Comparison of ENCODE assay signal across 8 cellular contexts in the genomic region with DNA sequence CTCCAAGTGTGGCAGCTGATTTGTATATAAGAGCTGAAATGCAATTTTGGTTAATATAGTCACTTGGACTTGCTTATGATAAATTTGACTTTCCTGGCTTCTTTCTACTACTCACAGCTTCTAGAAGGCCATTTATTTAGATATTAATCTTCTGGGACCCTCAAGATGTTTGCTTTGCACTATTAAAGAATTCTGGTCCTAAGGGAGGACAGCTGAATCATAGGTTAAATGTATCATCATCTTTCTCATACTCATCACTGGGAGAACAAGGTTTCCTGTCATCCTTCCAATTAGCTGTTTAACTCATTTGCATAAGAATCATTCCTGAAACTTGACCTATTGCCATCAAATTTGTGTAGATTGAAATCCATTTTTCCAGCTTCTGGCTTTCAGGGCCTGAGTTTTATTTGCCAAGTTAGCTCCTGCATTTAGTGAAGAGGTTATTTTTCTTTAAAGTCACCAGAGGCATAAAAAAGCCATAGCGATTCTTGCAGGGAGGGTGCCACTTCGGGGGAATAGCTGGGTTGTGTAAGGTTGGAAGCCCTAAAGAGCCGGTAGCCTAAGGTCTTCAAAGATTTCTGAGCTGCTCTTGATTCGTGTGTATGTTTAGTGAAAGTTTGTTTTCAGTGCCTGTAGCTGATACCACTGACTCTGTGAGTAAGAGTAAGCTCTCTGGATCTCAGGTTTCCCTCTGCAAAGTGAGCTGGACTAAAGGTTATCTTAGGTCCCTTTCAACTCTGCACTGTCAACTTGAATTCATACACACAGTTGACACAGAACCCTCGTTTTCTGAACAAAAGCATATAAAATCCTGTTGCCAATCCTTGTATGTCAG. TPM values are rescaled to one million over a fixed set of nuclear protein-coding genes. Genes with fewer than 3 reads are reported as not detected.
DNase-seq lines count a peak whose midpoint lies in the region; ATAC-seq and TF ChIP-seq lines count a peak whose summit lies in the region.

No MANE protein-coding gene starts in this region.

- peak overlapping the region; percentile 91 for H3K4me2 ChIP-seq in GM23248 (ENCODE audit: unreplicated experiment)

- DNase-seq in A673 (ENCODE audit: low spot score) = no peak
- peak; percentile 85 for DNase-seq in GM23248
- no peak for DNase-seq in ascending aorta (ENCODE audit: low spot score in 2 of 2)
- peak; percentile 24 for DNase-seq in myocyte (ENCODE audit: low read depth)
- no peak for DNase-seq in HUDEP-2 (lab: John Stamatoyannopoulos, UW; ENCODE audit: unreplicated experiment in 76 of 76)
- DNase-seq in foreskin melanocyte = no peak
- no peak for DNase-seq in NCI-H2081 (lab: John Stamatoyannopoulos, UW)

- no peak overlapping the region for H2AFZ ChIP-seq in GM23248

- in situ Hi-C loops in GM23248 (cut with MboI) = no loop called here

- TF ChIP-seq CTCF in A673 (conservative IDR thresholded peaks at IDR 0.05; ENCODE audit: low read depth, low read length) (no peak), ascending aorta (IDR thresholded peaks at IDR 0.05) (no peak)

- peaks cover 46% of the 10 kb centered on the region for H3F3A ChIP-seq in GM23248 (ENCODE audit: insufficient read depth)

- intact Hi-C loops in A673 (cut with micrococcal nuclease; ENCODE audit: unreplicated experiment) (no loop called here), ascending aorta (cut with DNase I) (no loop called here)

- H3K4me3 ChIP-seq in A673 (ENCODE audit: low read depth, low read length, poor library complexity, severe bottlenecking) = peak overlapping the region; percentile 10
- H3K4me3 ChIP-seq in GM23248 = peak overlapping the region; percentile 84
- peak overlapping the region; percentile 90 to 94 for H3K4me3 ChIP-seq in ascending aorta

- no TSS peak for BruUV-seq in A673 (replicated peaks; lab: Mats Ljungman, UMichigan)

- ATAC-seq in GM21360 (IDR thresholded peaks at IDR 0.05; ENCODE audit: unreplicated experiment) = no peak

- H3K79me2 ChIP-seq in GM23248 (ENCODE audit: insufficient read depth) = peaks cover 44% of the 10 kb centered on the region

- H3K27me3 ChIP-seq in A673 (replicated peaks; ENCODE audit: insufficient read depth, low read depth, low read length, poor library complexity) (no peaks in the 10 kb centered on the region), GM23248 (replicated peaks; ENCODE audit: insufficient read depth) (no peaks in the 10 kb centered on the region), ascending aorta (no peaks in the 10 kb centered on the region)

- H3K9me3 ChIP-seq in A673 (ENCODE audit: low read depth, low read length, poor library complexity, severe bottlenecking) (no peaks in the 10 kb centered on the region), GM23248 (ENCODE audit: low read depth) (no peaks in the 10 kb centered on the region), ascending aorta (no peaks in the 10 kb centered on the region)

- H3K36me3 ChIP-seq in A673 (ENCODE audit: insufficient read depth, low read length, poor library complexity, severe bottlenecking) (peaks cover 4% of the 10 kb centered on the region), GM23248 (ENCODE audit: low read depth) (peaks cover 13% of the 10 kb centered on the region; the same call in 1 of the 2 replicates), ascending aorta (peaks cover 27 to 58% of the 10 kb centered on the region in 2 donors)

- CTCF ChIA-PET in A673 (lab: Charles Lee) = no interaction called here

- H3K9ac ChIP-seq in GM23248 = peak overlapping the region; percentile 98

- no peaks in the 10 kb centered on the region for H4K20me1 ChIP-seq in GM23248 (ENCODE audit: insufficient read depth)

- POLR2A ChIA-PET in A673 (lab: Charles Lee; ENCODE audit: low non-redundant PET) = no interaction called here

- H3K27ac ChIP-seq in A673 (ENCODE audit: low read depth, low read length, poor library complexity, severe bottlenecking) = no peak overlapping the region
- peak overlapping the region; percentile 91 for H3K27ac ChIP-seq in GM23248
- peak overlapping the region; percentile 10 to 99 for H3K27ac ChIP-seq in ascending aorta

- H3K4me1 ChIP-seq in A673 (ENCODE audit: insufficient read depth, low read length, poor library complexity, severe bottlenecking) = peaks cover 35% of the 10 kb centered on the region
- peaks cover 35% of the 10 kb centered on the region for H3K4me1 ChIP-seq in GM23248 (ENCODE audit: insufficient read depth)
- H3K4me1 ChIP-seq in ascending aorta = peaks cover 12 to 48% of the 10 kb centered on the region in 2 donors

- no peaks in the 10 kb centered on the region for H3K9me2 ChIP-seq in GM23248 (ENCODE audit: insufficient read depth)

- WGBS in GM23248 (ENCODE audit: low coverage in 1 of 2, low lambda C conversion rate in 2 of 2, missing lambda C conversion rate in 2 of 2), 2 experiments = 15 to 23% methylated on average over 5 of the region's 5 CpGs

RNA-seq across cellular contexts. Expression of gene MAP3K8, which starts 4.2 kb away (rescaled TPM):
- 4.5 TPM in 2 replicates for total RNA-seq in A673 (2021)
- 3.7 and 8.5 TPM in 2 replicates for total RNA-seq in GM23248 (2014; rRNA removed; shearing (Covaris generic))
- 4.8 and 4.9 TPM in 2 replicates for polyA plus RNA-seq in GM23248 (2016; fragmentation: Nextera tagmentation; extraction: Ambion mirVana)
- 15.8 TPM for total RNA-seq in ascending aorta
- 2.9 and 7.2 TPM in 2 replicates for total RNA-seq in myocyte
- polyA plus RNA-seq in myocyte (2012) = 1.5 TPM

Comparison
In these comparisons a context has a peak if more than half of its experiments do, and no peak if none do; other contexts are left out.
1. DNase-seq: peak in GM23248 (single experiment) and myocyte (single experiment); none in A673 (single experiment), ascending aorta (0 of 2), HUDEP-2 (0 of 76), foreskin melanocyte (single experiment) and NCI-H2081 (0 of 2).
2. H3K4me3 ChIP-seq: peak in every context shown above with its lines; median percentile 92 in ascending aorta; 84 in GM23248; 10 in A673.